ENCODE assay signal across 8 cellular contexts in genomic region chr17:65754081-65754480, GRCh38.
"Had no signal": no experiment of that assay in that cellular context is flagged by ENCODE, and none has a peak within 500 bp of the region (broad histone marks: within the 10 kb centered on the region; RNA-seq: fewer than 3 reads in every experiment).

No MANE protein-coding gene starts in this region.

- ATAC-seq: GM23338, HepG2 had no signal

- H3K4me3 Mint-ChIP-seq: GM23338, H9, HFFc6, IgD-negative memory B cell had no signal

- H3K27ac Mint-ChIP-seq: GM23338, H9, HFFc6, IgD-negative memory B cell had no signal

- H3K4me2 ChIP-seq: GM23338 had no signal

- H3K4me3 ChIP-seq: GM23338 had no signal

- H2AFZ ChIP-seq: GM23338 had no signal

- H3K4me1 Mint-ChIP-seq: GM23338, IgD-negative memory B cell had no signal

- DNase-seq: H9, HCEC 1CT, HFFc6, KBM-7 had no signal

- H3K9me3 Mint-ChIP-seq: GM23338, H9, HFFc6 had no signal

- H3K27ac ChIP-seq: HL-60 had no signal
